Comparison of ENCODE assay signal across 9 cellular contexts in the genomic region with DNA sequence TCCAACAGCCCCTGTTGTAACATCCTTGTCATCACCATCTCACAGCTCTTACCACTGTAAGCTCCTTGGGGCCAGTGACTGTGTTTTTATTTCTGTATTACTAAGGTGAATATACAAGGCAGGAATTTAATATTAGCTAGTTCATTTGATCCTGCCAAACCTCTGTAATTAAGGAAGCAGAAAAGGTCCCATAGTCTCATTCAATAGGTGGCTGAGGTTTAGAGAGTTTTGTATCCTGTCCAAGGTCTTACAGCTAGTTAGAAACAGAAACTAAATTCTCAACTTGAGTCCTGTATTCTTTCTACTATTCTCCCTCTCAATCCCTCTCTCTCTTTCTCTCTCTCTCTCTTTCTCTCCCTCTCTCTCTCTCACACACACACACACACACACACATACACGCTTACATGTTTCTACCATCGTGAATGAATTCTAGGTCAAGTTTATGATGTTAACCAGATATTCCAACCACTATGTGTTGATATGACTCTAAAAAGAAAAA. TPM values are rescaled to one million over a fixed set of nuclear protein-coding genes. Genes with fewer than 3 reads are reported as not detected.
DNase-seq lines count a peak whose midpoint lies in the region; ATAC-seq, FAIRE-seq and TF ChIP-seq lines count a peak whose summit lies in the region.
"Had no signal": no experiment of that assay in that cellular context is flagged by ENCODE, and none has a peak within 500 bp of the region (broad histone marks: within the 10 kb centered on the region; RNA-seq: fewer than 3 reads in every experiment).

No MANE protein-coding gene starts in this region.

- DNase-seq in activated CD8-positive, alpha-beta memory T cell treated with anti-CD3 and anti-CD28 coated beads, Interleukin-2, amount 10 ng/mL, durations not matched to agents 7 days and 5 days: no peak
- no peak for DNase-seq in activated CD8-positive, alpha-beta memory T cell treated with anti-CD3 and anti-CD28 coated beads for 24 hours
- DNase-seq in activated CD4-positive, alpha-beta memory T cell treated with anti-CD3 and anti-CD28 coated beads, Interleukin-2, amount 10 ng/mL, durations not matched to agents 7 days and 5 days: no peak
- DNase-seq in keratinocyte (ENCODE audit: low read depth, low spot score) (no peak), stromal cell of bone marrow (ENCODE audit: low read depth) (peak; percentile 62), erythroblast (lab: John Stamatoyannopoulos, UW) (no peak), NCI-H1930 (lab: John Stamatoyannopoulos, UW) (no peak)

- H3K9ac ChIP-seq in keratinocyte (ENCODE audit: control insufficient read depth, extremely low read depth, insufficient read depth, low read length): no peak overlapping the region

- H3K4me1 Mint-ChIP-seq in activated CD8-positive, alpha-beta memory T cell treated with anti-CD3 and anti-CD28 coated beads, Interleukin-2, amount 10 ng/mL, durations not matched to agents 7 days and 5 days: peaks cover 66% of the 10 kb centered on the region
- H3K4me1 Mint-ChIP-seq in activated CD4-positive, alpha-beta memory T cell treated with anti-CD3 and anti-CD28 coated beads, Interleukin-2, amount 10 ng/mL, durations not matched to agents 7 days and 5 days: peaks cover 68% of the 10 kb centered on the region

- H3K4me1 ChIP-seq in keratinocyte (ENCODE audit: control insufficient read depth, extremely low read depth, insufficient read depth, low read length): peaks cover 9% of the 10 kb centered on the region

- no peaks in the 10 kb centered on the region for H3K27me3 Mint-ChIP-seq in activated CD8-positive, alpha-beta memory T cell treated with anti-CD3 and anti-CD28 coated beads, Interleukin-2, amount 10 ng/mL, durations not matched to agents 7 days and 5 days
- H3K27me3 Mint-ChIP-seq in activated CD4-positive, alpha-beta memory T cell treated with anti-CD3 and anti-CD28 coated beads, Interleukin-2, amount 10 ng/mL, durations not matched to agents 7 days and 5 days: peaks cover 2% of the 10 kb centered on the region

- no peak for TF ChIP-seq CTCF in keratinocyte (optimal IDR thresholded peaks at IDR 0.05 in 1 of 3, IDR thresholded peaks at IDR 0.05 in 1 of 3, conservative IDR thresholded peaks at IDR 0.05 in 1 of 3; ENCODE audit: extremely low read depth in 1 of 3, insufficient read depth in 2 of 3, low read length in 3 of 3)

- POLR2A ChIA-PET in activated CD4-positive, alpha-beta memory T cell treated with anti-CD3 and anti-CD28 coated beads, Interleukin-2, amount 10 ng/mL, durations not matched to agents 7 days and 5 days (lab: Charles Lee): interaction anchor here (0.7 to 4.2 kb wide), 18 partner anchors 9 to 1079 kb away, joined by 3 to 26 read pairs (median 4); a partner anchor contains a TSS

- no peaks in the 10 kb centered on the region for H3K79me2 ChIP-seq in keratinocyte (ENCODE audit: control insufficient read depth, insufficient read depth, low read length)

- dilution Hi-C loops in keratinocyte (cut with MboI; ENCODE audit: extremely low pct_ligation_motif_present, low sequenced_read_pairs): no loop called here

- peak overlapping the region; percentile 99 for H3K4me3 Mint-ChIP-seq in activated CD8-positive, alpha-beta memory T cell treated with anti-CD3 and anti-CD28 coated beads, Interleukin-2, amount 10 ng/mL, durations not matched to agents 7 days and 5 days
- peak overlapping the region; percentile 87 for H3K4me3 Mint-ChIP-seq in activated CD4-positive, alpha-beta memory T cell treated with anti-CD3 and anti-CD28 coated beads, Interleukin-2, amount 10 ng/mL, durations not matched to agents 7 days and 5 days

- CTCF ChIA-PET in activated CD8-positive, alpha-beta memory T cell treated with anti-CD3 and anti-CD28 coated beads, Interleukin-2, amount 10 ng/mL, durations not matched to agents 7 days and 5 days (lab: Charles Lee): interaction anchor here (0.7 to 8.5 kb wide), 14 partner anchors 9 to 557 kb away, joined by 3 to 57 read pairs (median 4); a partner anchor contains a TSS
- CTCF ChIA-PET in activated CD4-positive, alpha-beta memory T cell treated with anti-CD3 and anti-CD28 coated beads, Interleukin-2, amount 10 ng/mL, durations not matched to agents 7 days and 5 days (lab: Charles Lee): interaction anchor here (0.9 to 4.4 kb wide), 9 partner anchors 23 to 557 kb away, joined by 3 to 29 read pairs (median 3); a partner anchor contains a TSS

- no peaks in the 10 kb centered on the region for H3K9me3 ChIP-seq in keratinocyte (ENCODE audit: control insufficient read depth, low read depth, low read length)

- no peak overlapping the region for H3K4me3 ChIP-seq in keratinocyte (ENCODE audit: control insufficient read depth in 2 of 3, extremely low read depth in 1 of 3, insufficient read depth in 2 of 3, low read depth in 1 of 3, low read length in 3 of 3)

- H3K36me3 ChIP-seq in keratinocyte (ENCODE audit: control insufficient read depth in 2 of 2, extremely low read depth in 1 of 2, insufficient read depth in 2 of 2, low read length in 2 of 2): no peaks in the 10 kb centered on the region

- peak; percentile 52 for ATAC-seq in activated CD8-positive, alpha-beta memory T cell treated with anti-CD3 and anti-CD28 coated beads, Interleukin-2, amount 10 ng/mL, durations not matched to agents 7 days and 5 days
- ATAC-seq in HG03066 (IDR thresholded peaks at IDR 0.05; ENCODE audit: low read depth, unreplicated experiment): peak; percentile 37

- TF ChIP-seq POLR2A in erythroblast (IDR thresholded peaks at IDR 0.05; ENCODE audit: low read length): no peak

- peak overlapping the region; percentile 29 for H3K4me2 ChIP-seq in keratinocyte (ENCODE audit: control insufficient read depth, extremely low read depth, insufficient read depth, low read depth, low read length)

- FAIRE-seq in keratinocyte (lab: Jason Lieb, UNC): no peak
- FAIRE-seq: colon had no signal

- no peaks in the 10 kb centered on the region for H3K27me3 ChIP-seq in keratinocyte (ENCODE audit: control insufficient read depth, extremely low read depth, insufficient read depth, low read length)

- H3K9me3 Mint-ChIP-seq in activated CD8-positive, alpha-beta memory T cell treated with anti-CD3 and anti-CD28 coated beads, Interleukin-2, amount 10 ng/mL, durations not matched to agents 7 days and 5 days (ENCODE audit: low read depth): no peaks in the 10 kb centered on the region
- no peaks in the 10 kb centered on the region for H3K9me3 Mint-ChIP-seq in activated CD4-positive, alpha-beta memory T cell treated with anti-CD3 and anti-CD28 coated beads, Interleukin-2, amount 10 ng/mL, durations not matched to agents 7 days and 5 days

- H3K27ac Mint-ChIP-seq in activated CD8-positive, alpha-beta memory T cell treated with anti-CD3 and anti-CD28 coated beads, Interleukin-2, amount 10 ng/mL, durations not matched to agents 7 days and 5 days: peak overlapping the region; percentile 99
- peak overlapping the region; percentile 98 for H3K27ac Mint-ChIP-seq in activated CD4-positive, alpha-beta memory T cell treated with anti-CD3 and anti-CD28 coated beads, Interleukin-2, amount 10 ng/mL, durations not matched to agents 7 days and 5 days

- peak overlapping the region; percentile 10 for H2AFZ ChIP-seq in keratinocyte (ENCODE audit: control insufficient read depth, low read length)

- no peaks in the 10 kb centered on the region for H4K20me1 ChIP-seq in keratinocyte (ENCODE audit: control insufficient read depth, extremely low read depth, insufficient read depth, low read length)

- H3K27ac ChIP-seq in keratinocyte (ENCODE audit: control insufficient read depth, insufficient read depth, low read length): no peak overlapping the region

- peaks cover 28% of the 10 kb centered on the region for H3K36me3 Mint-ChIP-seq in activated CD8-positive, alpha-beta memory T cell treated with anti-CD3 and anti-CD28 coated beads, Interleukin-2, amount 10 ng/mL, durations not matched to agents 7 days and 5 days
- peaks cover 25% of the 10 kb centered on the region for H3K36me3 Mint-ChIP-seq in activated CD4-positive, alpha-beta memory T cell treated with anti-CD3 and anti-CD28 coated beads, Interleukin-2, amount 10 ng/mL, durations not matched to agents 7 days and 5 days (ENCODE audit: low read depth)

- no peaks in the 10 kb centered on the region for H3K9me1 ChIP-seq in keratinocyte (ENCODE audit: control insufficient read depth, extremely low read depth, insufficient read depth, low read length)

RNA-seq across cellular contexts. Expression of a gene that starts 0.5 kb away (rescaled TPM):
- total RNA-seq in activated CD8-positive, alpha-beta memory T cell treated with anti-CD3 and anti-CD28 coated beads, Interleukin-2, amount 10 ng/mL, durations not matched to agents 7 days and 5 days: 10 to 100 TPM; 55.3 to 74.8 TPM
- 10 to 100 TPM; 52.3 to 54.7 TPM for total RNA-seq in activated CD4-positive, alpha-beta memory T cell treated with anti-CD3 and anti-CD28 coated beads, Interleukin-2, amount 10 ng/mL, durations not matched to agents 7 days and 5 days
- 6.3 to 18.1 TPM (median 10.2 TPM) in 3 replicates for polyA plus RNA-seq in keratinocyte
- polyA plus RNA-seq in keratinocyte (2011; ENCODE audit: low read depth): not detected
- polyA plus RNA-seq in keratinocyte (2011; cell fraction: cytosol; rRNA removed): 8.3 and 12.6 TPM in 2 replicates
- 17.7 and 22.7 TPM in 2 replicates for polyA plus RNA-seq in keratinocyte (2011; cell fraction: nucleus; rRNA removed)
- 0.48 and 4.4 TPM in 2 replicates for polyA plus RNA-seq in keratinocyte (2012; ENCODE audit: low replicate concordance)
- polyA minus RNA-seq in keratinocyte: 5.9 to 21.3 TPM (median 8.7 TPM) in 3 replicates
- polyA minus RNA-seq in keratinocyte (2011; cell fraction: cytosol; rRNA and poly(A)+ RNA removed): 9.6 TPM
- 5.4 and 16.2 TPM in 2 replicates for polyA minus RNA-seq in keratinocyte (2011; cell fraction: nucleus; rRNA and poly(A)+ RNA removed)

RNA-seq across cellular contexts. Expression of a gene that starts 31.4 kb away (rescaled TPM):
- total RNA-seq in activated CD8-positive, alpha-beta memory T cell treated with anti-CD3 and anti-CD28 coated beads, Interleukin-2, amount 10 ng/mL, durations not matched to agents 7 days and 5 days: 10 to 100 TPM; 68.5 to 97.7 TPM
- total RNA-seq in activated CD4-positive, alpha-beta memory T cell treated with anti-CD3 and anti-CD28 coated beads, Interleukin-2, amount 10 ng/mL, durations not matched to agents 7 days and 5 days: 10 to 100 TPM; 61.8 to 67.2 TPM
- polyA plus RNA-seq in keratinocyte: 32.7 to 74.7 TPM (median 58.3 TPM) in 3 replicates
- 218 TPM for polyA plus RNA-seq in keratinocyte (2011; ENCODE audit: low read depth)
- 29.9 and 52.2 TPM in 2 replicates for polyA plus RNA-seq in keratinocyte (2011; cell fraction: cytosol; rRNA removed)
- polyA plus RNA-seq in keratinocyte (2011; cell fraction: nucleus; rRNA removed): 45.6 and 76.9 TPM in 2 replicates
- polyA plus RNA-seq in keratinocyte (2012; ENCODE audit: low replicate concordance): 41.1 and 54.2 TPM in 2 replicates
- polyA minus RNA-seq in keratinocyte: 6.0 to 55.3 TPM (median 14.1 TPM) in 3 replicates
- polyA minus RNA-seq in keratinocyte (2011; cell fraction: cytosol; rRNA and poly(A)+ RNA removed): 10.2 TPM
- polyA minus RNA-seq in keratinocyte (2011; cell fraction: nucleus; rRNA and poly(A)+ RNA removed): 19.8 and 51.6 TPM in 2 replicates
